12 cellular contexts compared by ENCODE assay signal in genomic region chr14:20031058-20031457, GRCh38. TPM values are rescaled to one million over a fixed set of nuclear protein-coding genes. Genes with fewer than 3 reads are reported as not detected.
"Had no signal": no experiment of that assay in that cellular context is flagged by ENCODE, and none has a peak within 500 bp of the region (broad histone marks: within the 10 kb centered on the region; RNA-seq: fewer than 3 reads in every experiment).

No MANE protein-coding gene starts in this region.

- H3K27ac ChIP-seq: GM23248 had no signal

- H2AFZ ChIP-seq: GM23248, GM23338 had no signal

- H3K4me3 ChIP-seq: GM23248, GM23338, HAP-1 had no signal

- ATAC-seq: GM23338, HCT116 had no signal

- FAIRE-seq: H1, H54 had no signal

- H3K4me2 ChIP-seq: GM23338 had no signal

- H3K9ac ChIP-seq: GM23248 had no signal

- H3K4me1 ChIP-seq: HAP-1 had no signal

- DNase-seq: GM23248, GOT3, H7, H9, HCEC 1CT, HFFc6 had no signal

- H3K36me3 ChIP-seq: HAP-1 had no signal

RNA-seq across cellular contexts. Expression of gene OR4K13, which starts 4.8 kb away (rescaled TPM):
- total RNA-seq: GM23248, GM23338, H1, H4, H7, H9, HFFc6 had no signal
- polyA plus RNA-seq: GM23248, GM23338, H1 had no signal

RNA-seq across cellular contexts. Expression of gene OR4K14, which starts 12.0 kb away (rescaled TPM):
- total RNA-seq: GM23248, GM23338, H1, H4, H7, H9, HFFc6 had no signal
- polyA plus RNA-seq: GM23248, GM23338, H1 had no signal

RNA-seq across cellular contexts. Expression of gene OR4L1, which starts 28.8 kb away (rescaled TPM):
- total RNA-seq: GM23248, GM23338, H1, H4, H7, H9, HFFc6 had no signal
- polyA plus RNA-seq: GM23248, GM23338, H1 had no signal

RNA-seq across cellular contexts. Expression of gene OR4Q2, which starts 29.1 kb away (rescaled TPM):
- total RNA-seq: GM23248, GM23338, H1, H4, H7, H9, HFFc6 had no signal
- polyA plus RNA-seq: GM23248, GM23338, H1 had no signal

RNA-seq across cellular contexts. Expression of gene OR4K15, which starts 55.7 kb away (rescaled TPM):
- total RNA-seq: GM23248, GM23338, H1, H4, H7, H9, HFFc6 had no signal
- polyA plus RNA-seq: GM23248, GM23338, H1 had no signal
